7 cellular contexts compared by ENCODE assay signal in genomic region chr17:60676758-60677307, GRCh38. TPM values are rescaled to one million over a fixed set of nuclear protein-coding genes. Genes with fewer than 3 reads are reported as not detected.
DNase-seq lines count a peak whose midpoint lies in the region; ATAC-seq and TF ChIP-seq lines count a peak whose summit lies in the region.

No MANE protein-coding gene starts in this region.

- H3K4me2 ChIP-seq in HCT116 (ENCODE audit: low read length) = peak overlapping the region; percentile 84

- H3K27ac Mint-ChIP-seq in activated T-helper 1 cell treated with anti-CD3 and anti-CD28 coated beads, Interleukin-12 subunit alpha, Interleukin-12 subunit beta, Interleukin-2, Interleukin-4 antibody, amounts not matched to agents 30 ng/mL and 10 ng/mL and 1 ng/mL, durations not matched to agents 14 hours and 24 hours and 36 hours = peak overlapping the region; percentile 62

- H3K4me1 Mint-ChIP-seq in activated T-helper 1 cell treated with anti-CD3 and anti-CD28 coated beads, Interleukin-12 subunit alpha, Interleukin-12 subunit beta, Interleukin-2, Interleukin-4 antibody, amounts not matched to agents 30 ng/mL and 10 ng/mL and 1 ng/mL, durations not matched to agents 14 hours and 24 hours and 36 hours (ENCODE audit: low read depth) = peaks cover 19% of the 10 kb centered on the region

- POLR2A ChIA-PET in HCT116 (lab: Charles Lee) = interaction anchor here (1.0 to 1.1 kb wide), 2 partner anchors 8 to 10 kb away, joined by 3 to 4 read pairs; no protein-coding TSS in a partner anchor

- ATAC-seq in HCT116 (no peak), HG03025 (IDR thresholded peaks at IDR 0.05; ENCODE audit: low FRiP score, unreplicated experiment) (no peak)

- no peaks in the 10 kb centered on the region for H3K36me3 Mint-ChIP-seq in activated T-helper 1 cell treated with anti-CD3 and anti-CD28 coated beads, Interleukin-12 subunit alpha, Interleukin-12 subunit beta, Interleukin-2, Interleukin-4 antibody, amounts not matched to agents 30 ng/mL and 10 ng/mL and 1 ng/mL, durations not matched to agents 14 hours and 24 hours and 36 hours (ENCODE audit: low read depth)

- TF ChIP-seq CTCF in HCT116 (IDR thresholded peaks at IDR 0.05 in 2 of 3, conservative IDR thresholded peaks at IDR 0.05 in 1 of 3; ENCODE audit: borderline replicate concordance in 1 of 3, insufficient read depth in 1 of 3, low read depth in 2 of 3, low read length in 2 of 3) = no peak

- peak overlapping the region; percentile 81 for H2AFZ ChIP-seq in HCT116 (ENCODE audit: low read depth, low read length, poor library complexity, severe bottlenecking)

- no peak for TF ChIP-seq RAD21 in HCT116 (IDR thresholded peaks at IDR 0.05; ENCODE audit: low read depth)

- H3K27me3 ChIP-seq in HCT116 (ENCODE audit: insufficient read depth, low read length) (no peaks in the 10 kb centered on the region), iPS-20b (ENCODE audit: insufficient read depth, low read length) (no peaks in the 10 kb centered on the region), stomach smooth muscle (ENCODE audit: control insufficient read depth in 1 of 2, insufficient read depth in 2 of 2, low read length in 2 of 2) (no peaks in the 10 kb centered on the region)

- DNase-seq in HCT116 (ENCODE audit: low read depth, low spot score) (no peak), NCI-H526 treated with DMSO at 0.1 percent for 48 hours (lab: John Stamatoyannopoulos, UW) (no peak), NCI-H1417 treated with DMSO at 0.1 percent for 48 hours (lab: John Stamatoyannopoulos, UW) (no peak)
- DNase-seq in activated T-helper 1 cell treated with anti-CD3 and anti-CD28 coated beads, Interleukin-12 subunit alpha, Interleukin-12 subunit beta, Interleukin-2, Interleukin-4 antibody, amounts not matched to agents 30 ng/mL and 10 ng/mL and 1 ng/mL, durations not matched to agents 14 hours and 24 hours and 36 hours (ENCODE audit: low spot score) = no peak

- H3K4me1 ChIP-seq in HCT116 (ENCODE audit: control insufficient read depth in 1 of 2, insufficient read depth in 2 of 2, low read length in 2 of 2) (peaks cover 6 to 13% of the 10 kb centered on the region in 2 experiments; a peak in 3 of 4 replicates), iPS-20b (ENCODE audit: insufficient read depth, low read length) (no peaks in the 10 kb centered on the region), stomach smooth muscle (ENCODE audit: control insufficient read depth, insufficient read depth, low read length) (peaks cover 7% of the 10 kb centered on the region)

- no peaks in the 10 kb centered on the region for H4K20me1 ChIP-seq in HCT116 (ENCODE audit: insufficient read depth)

- no peaks in the 10 kb centered on the region for H3K36me3 ChIP-seq in HCT116 (ENCODE audit: control insufficient read depth in 1 of 2, insufficient read depth in 2 of 2, low read length in 2 of 2)
- H3K36me3 ChIP-seq in iPS-20b (ENCODE audit: insufficient read depth, low read depth, low read length) = no peaks in the 10 kb centered on the region
- no peaks in the 10 kb centered on the region for H3K36me3 ChIP-seq in stomach smooth muscle (ENCODE audit: control insufficient read depth in 2 of 2, insufficient read depth in 2 of 2, low read length in 2 of 2)

- BruUV-seq in HCT116 (replicated peaks; lab: Mats Ljungman, UMichigan) = TSS peak; percentile 77

- no peak for TF ChIP-seq POLR2A in HCT116 (IDR thresholded peaks at IDR 0.05; ENCODE audit: borderline replicate concordance, extremely low read depth, insufficient read depth, insufficient read length)

- CTCF ChIA-PET in HCT116 (lab: Charles Lee) = interaction anchor here (1.1 to 1.4 kb wide), 3 partner anchors 9 to 717 kb away, joined by 3 to 6 read pairs (median 5); no protein-coding TSS in a partner anchor

- H3K27me3 Mint-ChIP-seq in activated T-helper 1 cell treated with anti-CD3 and anti-CD28 coated beads, Interleukin-12 subunit alpha, Interleukin-12 subunit beta, Interleukin-2, Interleukin-4 antibody, amounts not matched to agents 30 ng/mL and 10 ng/mL and 1 ng/mL, durations not matched to agents 14 hours and 24 hours and 36 hours (ENCODE audit: insufficient read depth) = no peaks in the 10 kb centered on the region

- no peaks in the 10 kb centered on the region for H3K9me3 ChIP-seq in HCT116 (ENCODE audit: control insufficient read depth in 1 of 2, insufficient read depth in 1 of 2, low read depth in 1 of 2, low read length in 2 of 2)
- no peaks in the 10 kb centered on the region for H3K9me3 ChIP-seq in iPS-20b (ENCODE audit: insufficient read depth, low read depth, low read length)
- H3K9me3 ChIP-seq in stomach smooth muscle (ENCODE audit: control insufficient read depth in 2 of 2, low read length in 2 of 2) = no peaks in the 10 kb centered on the region

- H3K27ac ChIP-seq in HCT116 (ENCODE audit: low read depth, low read length) (no peak overlapping the region), iPS-20b (ENCODE audit: low read length) (no peak overlapping the region), stomach smooth muscle (ENCODE audit: low read length) (peak overlapping the region; percentile 75)

- H3K4me3 Mint-ChIP-seq in activated T-helper 1 cell treated with anti-CD3 and anti-CD28 coated beads, Interleukin-12 subunit alpha, Interleukin-12 subunit beta, Interleukin-2, Interleukin-4 antibody, amounts not matched to agents 30 ng/mL and 10 ng/mL and 1 ng/mL, durations not matched to agents 14 hours and 24 hours and 36 hours = peak overlapping the region; percentile 89

- no peaks in the 10 kb centered on the region for H3K79me2 ChIP-seq in HCT116 (ENCODE audit: insufficient read depth, low read length)

- H3K4me3 ChIP-seq in HCT116 (replicated peaks in 1 of 2; ENCODE audit: low read depth in 1 of 2, low read length in 2 of 2) (peak overlapping the region; percentile 72 to 89), iPS-20b (ENCODE audit: low read length) (peak overlapping the region; percentile 84), stomach smooth muscle (ENCODE audit: low read length in 2 of 2) (peak overlapping the region; percentile 84 to 90)

- peak overlapping the region; percentile 22 for H3K9ac ChIP-seq in HCT116 (ENCODE audit: low read length)
- peak overlapping the region; percentile 67 for H3K9ac ChIP-seq in iPS-20b (ENCODE audit: low read depth, low read length)
- H3K9ac ChIP-seq in stomach smooth muscle (ENCODE audit: low read length in 2 of 2) = peak overlapping the region; percentile 41 to 87

- intact Hi-C loops in HCT116 (cut with micrococcal nuclease) = no loop called here
- intact Hi-C loops in activated T-helper 1 cell treated with anti-CD3 and anti-CD28 coated beads, Interleukin-12 subunit alpha, Interleukin-12 subunit beta, Interleukin-2, Interleukin-4 antibody, amounts not matched to agents 30 ng/mL and 10 ng/mL and 1 ng/mL, durations not matched to agents 14 hours and 24 hours and 36 hours (cut with micrococcal nuclease) = loop anchor here (1.0 to 10.0 kb wide), 8 partner anchors 35 to 1745 kb away; partner anchors contain the start of genes APPBP2, MED13, METTL2A and USP32

- RAD21 ChIA-PET in HCT116 (lab: Charles Lee; ENCODE audit: low non-redundant PET in 1 of 2, low total read pairs in 2 of 2, uncharacterized antibody in 2 of 2, unreplicated experiment in 2 of 2) = no interaction called here

- no peaks in the 10 kb centered on the region for H3K9me2 ChIP-seq in HCT116 (ENCODE audit: insufficient read depth)

- H3K9me3 Mint-ChIP-seq in activated T-helper 1 cell treated with anti-CD3 and anti-CD28 coated beads, Interleukin-12 subunit alpha, Interleukin-12 subunit beta, Interleukin-2, Interleukin-4 antibody, amounts not matched to agents 30 ng/mL and 10 ng/mL and 1 ng/mL, durations not matched to agents 14 hours and 24 hours and 36 hours = no peaks in the 10 kb centered on the region

TF ChIP-seq in HCT116, 20 proteins besides CTCF, POLR2A, EP300 and RAD21:
- no peak for TF ChIP-seq JUND (IDR thresholded peaks at IDR 0.05)
- peak; percentile 79 for TF ChIP-seq POLR2AphosphoS5 (IDR thresholded peaks at IDR 0.05; ENCODE audit: low read depth, low read length)
- no peak; the same call in 1 of the 2 replicates for TF ChIP-seq SIN3A (IDR thresholded peaks at IDR 0.05; ENCODE audit: low read depth)
- no peak for TF ChIP-seq ZFX (IDR thresholded peaks at IDR 0.05)

RNA-seq across cellular contexts. Expression of gene BCAS3, which starts 0.8 kb away (rescaled TPM):
- 26.3 TPM for total RNA-seq in HCT116 (2021; ENCODE audit: unreplicated experiment)
- 19.7 and 24.6 TPM in 2 replicates for polyA plus RNA-seq in HCT116 (2012)
- 8.3 and 8.5 TPM in 2 replicates for total RNA-seq in activated T-helper 1 cell treated with anti-CD3 and anti-CD28 coated beads, Interleukin-12 subunit alpha, Interleukin-12 subunit beta, Interleukin-2, Interleukin-4 antibody, amounts not matched to agents 30 ng/mL and 10 ng/mL and 1 ng/mL, durations not matched to agents 14 hours and 24 hours and 36 hours
